In the genomic region with DNA sequence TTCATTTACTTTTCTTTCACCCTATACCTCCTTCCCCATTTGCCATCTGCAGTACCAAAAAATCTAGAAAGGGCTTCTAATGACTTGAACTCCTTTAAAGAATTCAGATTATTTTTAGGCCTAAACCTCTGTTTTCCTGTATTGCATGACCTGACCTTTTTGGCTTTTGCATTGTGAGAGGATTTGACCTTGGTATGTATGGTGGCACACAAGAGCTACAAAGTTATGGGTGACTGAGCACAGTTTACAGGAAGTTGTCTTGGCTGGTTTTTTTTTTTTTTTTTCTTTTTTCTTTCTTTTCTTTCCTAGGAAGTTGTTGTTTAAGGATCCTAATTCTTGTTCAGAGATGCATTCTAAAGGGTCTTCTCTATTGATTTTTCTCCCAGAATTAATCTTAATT, we compare ENCODE assay signal across 14 cellular contexts. TPM values are rescaled to one million over a fixed set of nuclear protein-coding genes. Genes with fewer than 3 reads are reported as not detected.
DNase-seq lines count a peak whose midpoint lies in the region; ATAC-seq, FAIRE-seq and TF ChIP-seq lines count a peak whose summit lies in the region.
"Had no signal": no experiment of that assay in that cellular context is flagged by ENCODE, and none has a peak within 500 bp of the region (broad histone marks: within the 10 kb centered on the region; RNA-seq: fewer than 3 reads in every experiment).

No MANE protein-coding gene starts in this region.

- no TSS peak for BruUV-seq in A673 (replicated peaks; lab: Mats Ljungman, UMichigan)

- POLR2A ChIA-PET in A673 (lab: Charles Lee; ENCODE audit: low non-redundant PET): no interaction called here

- DNase-seq in pancreas (no peak), NK-92 (lab: John Stamatoyannopoulos, UW; ENCODE audit: unreplicated experiment) (no peak), NCI-H128 (lab: John Stamatoyannopoulos, UW; ENCODE audit: unreplicated experiment) (no peak), A673 (ENCODE audit: low spot score) (no peak), nucleus accumbens (lab: John Stamatoyannopoulos, UW) (no peak)
- DNase-seq: central memory CD4-positive, alpha-beta T cell; DND-41; IMR-90; naive thymus-derived CD8-positive, alpha-beta T cell; SHP77 had no signal

- intact Hi-C loops in pancreas (cut with DNase I): no loop called here
- intact Hi-C loops in A673 (cut with micrococcal nuclease; ENCODE audit: unreplicated experiment): no loop called here

- H3K27ac ChIP-seq in pancreas: no peak overlapping the region
- no peak overlapping the region for H3K27ac ChIP-seq in A673 (ENCODE audit: low read depth, low read length, poor library complexity, severe bottlenecking)
- H3K27ac ChIP-seq: C4-2B had no signal

- CTCF ChIA-PET in A673 (lab: Charles Lee): no interaction called here

- TF ChIP-seq CTCF in pancreas (IDR thresholded peaks at IDR 0.05): no peak
- no peak for TF ChIP-seq CTCF in A673 (conservative IDR thresholded peaks at IDR 0.05; ENCODE audit: low read depth, low read length)

- peak; percentile 54 for FAIRE-seq in pancreas (lab: Jason Lieb, UNC)

- H3K4me1 ChIP-seq in pancreas: no peaks in the 10 kb centered on the region
- no peaks in the 10 kb centered on the region for H3K4me1 ChIP-seq in A673 (ENCODE audit: insufficient read depth, low read length, poor library complexity, severe bottlenecking)

- peak; percentile 36 for ATAC-seq in GM19023 (IDR thresholded peaks at IDR 0.05; ENCODE audit: unreplicated experiment)
- peak; percentile 51 for ATAC-seq in GM21619 (IDR thresholded peaks at IDR 0.05; ENCODE audit: unreplicated experiment)
- peak; percentile 50 for ATAC-seq in HG03442 (IDR thresholded peaks at IDR 0.05; ENCODE audit: unreplicated experiment)
- ATAC-seq in pancreas: no peak
- ATAC-seq: naive thymus-derived CD8-positive, alpha-beta T cell had no signal

- H3K36me3 ChIP-seq in pancreas (no peaks in the 10 kb centered on the region), A673 (ENCODE audit: insufficient read depth, low read length, poor library complexity, severe bottlenecking) (no peaks in the 10 kb centered on the region)

- H3K9me3 ChIP-seq in pancreas (no peaks in the 10 kb centered on the region), A673 (ENCODE audit: low read depth, low read length, poor library complexity, severe bottlenecking) (peaks cover 5% of the 10 kb centered on the region)

- no peak overlapping the region for H3K4me3 ChIP-seq in pancreas
- no peak overlapping the region for H3K4me3 ChIP-seq in A673 (ENCODE audit: low read depth, low read length, poor library complexity, severe bottlenecking)

- H3K27me3 ChIP-seq in pancreas (no peaks in the 10 kb centered on the region), A673 (replicated peaks; ENCODE audit: insufficient read depth, low read depth, low read length, poor library complexity) (no peaks in the 10 kb centered on the region)

RNA-seq across cellular contexts. Expression of a gene that starts 32.0 kb away (rescaled TPM):
- total RNA-seq in pancreas (1 to 10 TPM in 5 of 6 donors, under 1 TPM in 1; 0.91 to 1.7 (median 1.3) TPM), A673 (2021) (not detected in 2 replicates)
- polyA plus RNA-seq in pancreas: under 1 TPM; 0.35 to 0.99 TPM
- total RNA-seq: IMR-90 had no signal
- polyA plus RNA-seq: IMR-90 had no signal

Comparison
In these comparisons a context has a peak if more than half of its experiments do, and no peak if none do; other contexts are left out.
1. ATAC-seq: peak in GM19023 (single experiment), GM21619 (single experiment) and HG03442 (single experiment); none in pancreas (0 of 4).